In the genomic region with DNA sequence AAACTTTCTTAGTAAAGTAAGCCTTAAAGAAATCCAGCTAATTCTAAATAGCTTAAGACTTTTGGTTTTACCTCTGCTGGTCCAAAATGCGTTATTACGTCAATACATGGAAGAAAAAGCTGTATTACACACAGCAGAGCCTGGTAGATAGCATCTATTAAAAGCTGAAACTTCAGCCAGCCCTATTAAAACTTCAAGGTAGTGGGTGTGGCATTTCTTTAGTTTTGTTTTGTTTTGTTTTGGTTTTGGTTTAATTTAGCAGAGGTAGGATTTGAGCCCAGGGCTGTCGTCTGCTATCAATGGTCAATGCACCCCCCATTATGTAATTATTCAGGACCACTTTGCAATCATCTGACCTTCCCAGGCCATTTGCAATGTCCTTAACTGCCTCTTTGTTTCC, we compare ENCODE assay signal across 26 cellular contexts.
"Had no signal": no experiment of that assay in that cellular context is flagged by ENCODE, and none has a peak within 500 bp of the region (broad histone marks: within the 10 kb centered on the region; RNA-seq: fewer than 3 reads in every experiment).

No MANE protein-coding gene starts in this region.

- H3K27ac ChIP-seq: ascending aorta, body of pancreas, PC-9 had no signal

- H3K4me1 ChIP-seq: ascending aorta, body of pancreas had no signal

- H3K4me2 ChIP-seq: PC-9 had no signal

- H3K9me3 ChIP-seq: ascending aorta, body of pancreas had no signal

- FAIRE-seq: bronchial epithelial cell had no signal

- H3K27me3 ChIP-seq: ascending aorta, body of pancreas had no signal

- DNase-seq: activated B cell treated with CpG ODN at 0.5 μM for 24 hours; activated CD4-positive, alpha-beta T cell treated with anti-CD3 and anti-CD28 coated beads for 1 hour; activated CD4-positive, alpha-beta T cell treated with anti-CD3 and anti-CD28 coated beads, Interleukin-2, amount 10 ng/mL, durations not matched to agents 24 days and 14 days; activated CD4-positive, alpha-beta T cell treated with anti-CD3 and anti-CD28 coated beads, Interleukin-2, amount 50 U/mL, for 48 hours; activated effector memory CD4-positive, alpha-beta T cell treated with anti-CD3 and anti-CD28 coated beads, Interleukin-2, amount 50 U/mL, for 16 hours; activated naive CD4-positive, alpha-beta T cell treated with Interleukin-2 at 50 U/mL for 16 hours; activated naive CD8-positive, alpha-beta T cell treated with anti-CD3 and anti-CD28 coated beads, Interleukin-2, amount 50 U/mL, for 24 hours; activated T-cell treated with anti-CD3 and anti-CD28 coated beads, Interleukin-2, amount 50 U/mL, for 4 hours; amniotic stem cell; body of pancreas; Karpas-422; NCI-H1092; NCI-H1417; NCI-H1930; NCI-H2107; NCI-H2171 treated with DMSO at 0.1 percent for 48 hours; NCI-H345; NCI-H510A treated with DMSO at 0.1 percent for 48 hours; NCI-H69; PC-9; SIG-M5; T-helper 17 cell; T-helper 9 cell had no signal

- H2AFZ ChIP-seq: PC-9 had no signal

- H3K36me3 ChIP-seq: ascending aorta had no signal

- H3K4me3 ChIP-seq: ascending aorta, body of pancreas, PC-9 had no signal

- ATAC-seq: activated naive CD4-positive, alpha-beta T cell treated with anti-CD3 and anti-CD28 coated beads, Interleukin-2, amount 50 U/mL, for 72 hours; activated naive CD8-positive, alpha-beta T cell treated with anti-CD3 and anti-CD28 coated beads, Interleukin-2, amount 50 U/mL, for 24 hours; activated T-cell treated with anti-CD3 and anti-CD28 coated beads, Interleukin-2, amount 50 U/mL, for 4 hours; body of pancreas; T-helper 17 cell had no signal
